19 cellular contexts compared by ENCODE assay signal in genomic region chr1:161008857-161009554, GRCh38. TPM values are rescaled to one million over a fixed set of nuclear protein-coding genes. Genes with fewer than 3 reads are reported as not detected.
DNase-seq lines count a peak whose midpoint lies in the region; ATAC-seq and TF ChIP-seq lines count a peak whose summit lies in the region.
"Had no signal": no experiment of that assay in that cellular context is flagged by ENCODE, and none has a peak within 500 bp of the region (broad histone marks: within the 10 kb centered on the region; RNA-seq: fewer than 3 reads in every experiment).

No MANE protein-coding gene starts in this region.

- ATAC-seq in upper lobe of left lung (ENCODE audit: low FRiP score in 2 of 2), result no peak
- ATAC-seq in GM21360 (IDR thresholded peaks at IDR 0.05; ENCODE audit: unreplicated experiment), result no peak
- ATAC-seq: left cardiac atrium; naive thymus-derived CD8-positive, alpha-beta T cell had no signal

- no peak for TF ChIP-seq POLR2A in breast epithelium (IDR thresholded peaks at IDR 0.05)
- TF ChIP-seq POLR2A in upper lobe of left lung (IDR thresholded peaks at IDR 0.05), result no peak

- POLR2A ChIA-PET in MCF 10A (lab: Yijun Ruan, JAX), result interaction anchor here (0.6 to 7.5 kb wide), 5 partner anchors 12 to 134 kb away, joined by 3 to 74 read pairs (median 4); partner anchors contain the start of gene F11R

- H3K27me3 ChIP-seq in breast epithelium, result no peaks in the 10 kb centered on the region
- H3K27me3 ChIP-seq in adipocyte (replicated peaks; ENCODE audit: control insufficient read depth, insufficient read depth, low read length), result no peaks in the 10 kb centered on the region
- no peaks in the 10 kb centered on the region for H3K27me3 ChIP-seq in liver (ENCODE audit: control insufficient read depth in 4 of 4, insufficient read depth in 4 of 4, low read length in 3 of 4)
- H3K27me3 ChIP-seq in upper lobe of left lung, result no peaks in the 10 kb centered on the region

- H3K9me3 ChIP-seq in breast epithelium, result no peaks in the 10 kb centered on the region
- no peaks in the 10 kb centered on the region for H3K9me3 ChIP-seq in adipocyte (ENCODE audit: control insufficient read depth, low read length)
- H3K9me3 ChIP-seq in liver (ENCODE audit: control insufficient read depth in 4 of 4, low read length in 3 of 4), result no peaks in the 10 kb centered on the region
- no peaks in the 10 kb centered on the region for H3K9me3 ChIP-seq in upper lobe of left lung
- H3K9me3 ChIP-seq: thoracic aorta had no signal

- peak in 2 of 4 donors; percentile 2 to 5 for TF ChIP-seq EP300 in upper lobe of left lung (IDR thresholded peaks at IDR 0.05)

- H3K4me3 Mint-ChIP-seq in MCF 10A (ENCODE audit: unreplicated experiment), result no peak overlapping the region
- H3K4me3 Mint-ChIP-seq: activated CD4-positive, alpha-beta T cell treated with anti-CD3 and anti-CD28 coated beads, Interleukin-2, amount 10 ng/mL, durations not matched to agents 24 days and 14 days; naive thymus-derived CD8-positive, alpha-beta T cell had no signal

- no peak for TF ChIP-seq CTCF in MCF 10A (IDR thresholded peaks at IDR 0.05; ENCODE audit: unreplicated experiment)
- TF ChIP-seq CTCF in breast epithelium (IDR thresholded peaks at IDR 0.05), result no peak
- TF ChIP-seq CTCF in liver (IDR thresholded peaks at IDR 0.05; ENCODE audit: low read depth, low read length, missing input control), result no peak
- TF ChIP-seq CTCF in upper lobe of left lung (IDR thresholded peaks at IDR 0.05), result no peak

- intact Hi-C loops in MCF 10A (cut with micrococcal nuclease), result no loop called here
- intact Hi-C loops in breast epithelium (cut with DNase I; ENCODE audit: low total_unique reads), result no loop called here

- peaks cover 33% of the 10 kb centered on the region for H3K36me3 Mint-ChIP-seq in MCF 10A (ENCODE audit: insufficient read depth, unreplicated experiment)

- H3K4me1 Mint-ChIP-seq in MCF 10A (ENCODE audit: insufficient read depth, unreplicated experiment), result peaks cover 26% of the 10 kb centered on the region

- no peaks in the 10 kb centered on the region for H3K9me3 Mint-ChIP-seq in MCF 10A (ENCODE audit: unreplicated experiment)
- H3K9me3 Mint-ChIP-seq: activated CD4-positive, alpha-beta T cell treated with anti-CD3 and anti-CD28 coated beads, Interleukin-2, amount 10 ng/mL, durations not matched to agents 24 days and 14 days; naive thymus-derived CD8-positive, alpha-beta T cell had no signal

- DNase-seq in MCF 10A (ENCODE audit: unreplicated experiment) (no peak), breast epithelium (ENCODE audit: low spot score in 2 of 2) (no peak), adipocyte (ENCODE audit: low read depth) (peak; percentile 89), upper lobe of left lung (no peak), KG1 (lab: John Stamatoyannopoulos, UW) (no peak), NCI-H2107 treated with DMSO at 0.1 percent for 48 hours (lab: John Stamatoyannopoulos, UW; ENCODE audit: unreplicated experiment) (no peak)
- DNase-seq: ACHN; activated CD4-positive, alpha-beta T cell treated with anti-CD3 and anti-CD28 coated beads, Interleukin-2, amount 10 ng/mL, durations not matched to agents 24 days and 14 days; activated T-cell treated with anti-CD3 and anti-CD28 coated beads, Interleukin-2, amount 50 U/mL, for 48 hours; amniotic stem cell; cortex of kidney; left cardiac atrium; naive thymus-derived CD8-positive, alpha-beta T cell; NCI-H2081; stimulated activated CD4-positive, alpha-beta T cell treated with anti-CD3 and anti-CD28 coated beads, Interleukin-2, amount 100 ng/mL, for 24 hours had no signal

- no peak overlapping the region for H3K4me3 ChIP-seq in breast epithelium
- no peak overlapping the region for H3K4me3 ChIP-seq in adipocyte (ENCODE audit: low read length)
- H3K4me3 ChIP-seq in liver (ENCODE audit: low read depth in 1 of 3, low read length in 3 of 3), result no peak overlapping the region
- H3K4me3 ChIP-seq in upper lobe of left lung, result no peak overlapping the region
- H3K4me3 ChIP-seq: thoracic aorta had no signal

- H3K27ac ChIP-seq in breast epithelium (peak overlapping the region in 1 of 2 donors; percentile 2), liver (ENCODE audit: low read depth in 1 of 2, low read length in 2 of 2) (peak overlapping the region; percentile 28 to 30), upper lobe of left lung (peak overlapping the region; percentile 7 to 65 (median 37))
- H3K27ac ChIP-seq: RWPE1, thoracic aorta had no signal

- H3K36me3 ChIP-seq in breast epithelium (no peaks in the 10 kb centered on the region), adipocyte (ENCODE audit: control insufficient read depth, insufficient read depth, low read length, severe bottlenecking) (no peaks in the 10 kb centered on the region), liver (ENCODE audit: control insufficient read depth in 4 of 4, insufficient read depth in 3 of 4, low read depth in 1 of 4, low read length in 3 of 4) (peaks cover 0 to 4% (median 1%) of the 10 kb centered on the region in 4 donors), upper lobe of left lung (peaks cover 0 to 6% (median 0%) of the 10 kb centered on the region in 4 donors)
- H3K36me3 ChIP-seq: thoracic aorta had no signal

- peaks cover 0 to 6% of the 10 kb centered on the region in 2 donors for H3K4me1 ChIP-seq in breast epithelium
- peaks cover 25% of the 10 kb centered on the region for H3K4me1 ChIP-seq in adipocyte (ENCODE audit: control insufficient read depth, insufficient read depth, low read length)
- H3K4me1 ChIP-seq in liver (ENCODE audit: control insufficient read depth in 4 of 4, insufficient read depth in 4 of 4, low read length in 3 of 4), result peaks cover 3 to 18% (median 11%) of the 10 kb centered on the region in 4 donors
- H3K4me1 ChIP-seq in upper lobe of left lung, result peaks cover 44 to 78% (median 53%) of the 10 kb centered on the region in 4 donors

- H3K27ac Mint-ChIP-seq in MCF 10A (ENCODE audit: low read depth, unreplicated experiment), result peak overlapping the region; percentile 25
- H3K27ac Mint-ChIP-seq: activated CD4-positive, alpha-beta T cell treated with anti-CD3 and anti-CD28 coated beads, Interleukin-2, amount 10 ng/mL, durations not matched to agents 24 days and 14 days had no signal

- no peak for TF ChIP-seq RAD21 in liver (IDR thresholded peaks at IDR 0.05)

- no TSS peak for BruUV-seq in MCF 10A (replicated peaks; lab: Mats Ljungman, UMichigan)

- no peak overlapping the region for H3K9ac ChIP-seq in adipocyte (ENCODE audit: low read length)
- H3K9ac ChIP-seq in liver (ENCODE audit: low read depth in 1 of 2, low read length in 2 of 2), result no peak overlapping the region

- CTCF ChIA-PET in MCF 10A (lab: Yijun Ruan, JAX), result interaction anchor here (0.5 to 2.3 kb wide), 3 partner anchors 11 to 200 kb away, joined by 3 to 19 read pairs (median 3); partner anchors contain the start of gene F11R

- 72% methylated on average over 5 of the region's 5 CpGs for WGBS in liver
- WGBS in upper lobe of left lung, 2 donors, result 69 to 70% methylated on average over 5 of the region's 5 CpGs

- no peaks in the 10 kb centered on the region for H3K27me3 Mint-ChIP-seq in MCF 10A (ENCODE audit: insufficient read depth, unreplicated experiment)
- H3K27me3 Mint-ChIP-seq: activated CD4-positive, alpha-beta T cell treated with anti-CD3 and anti-CD28 coated beads, Interleukin-2, amount 10 ng/mL, durations not matched to agents 24 days and 14 days; naive thymus-derived CD8-positive, alpha-beta T cell had no signal

TF ChIP-seq in liver, 16 proteins besides CTCF, POLR2A, EP300 and RAD21:
- TF ChIP-seq MAX (IDR thresholded peaks at IDR 0.05) (no peak), HNF4A (conservative IDR thresholded peaks at IDR 0.05) (peak in 1 of 2 donors; percentile 20), RXRA (IDR thresholded peaks at IDR 0.05) (peak in 1 of 2 donors; percentile 29)

RNA-seq across cellular contexts. Expression of gene F11R, which starts 11.9 kb away (rescaled TPM):
- total RNA-seq in MCF 10A (2022) (73.6 and 76.8 TPM in 2 replicates), breast epithelium (10 to 100 TPM; 41.1 to 74.3 (median 48.8) TPM), liver (10 to 100 TPM; 45.9 to 80.4 TPM), upper lobe of left lung (100 to 1,000 TPM in 5 of 6 donors, 10 to 100 TPM in 1; 99.0 to 209 (median 172) TPM)
- 10 to 100 TPM; 25.8 to 45.3 TPM for polyA plus RNA-seq in liver

RNA-seq across cellular contexts. Expression of gene TSTD1, which starts 29.8 kb away (rescaled TPM):
- total RNA-seq in MCF 10A (2022) (35.2 and 48.0 TPM in 2 replicates), breast epithelium (100 to 1,000 TPM in 2 of 3 donors, 10 to 100 TPM in 1; 57.3 to 217 (median 109) TPM), liver (10 to 100 TPM; 10.9 to 23.6 TPM), upper lobe of left lung (100 to 1,000 TPM in 4 of 6 donors, 10 to 100 TPM in 2; 56.2 to 170 (median 113) TPM)
- polyA plus RNA-seq in liver, result 10 to 100 TPM; 45.9 to 67.5 TPM

RNA-seq across cellular contexts. Expression of gene USF1, which starts 36.8 kb away (rescaled TPM):
- 48.8 and 52.8 TPM in 2 replicates for total RNA-seq in MCF 10A (2022)
- total RNA-seq in breast epithelium, result 10 to 100 TPM; 64.5 to 70.8 (median 64.6) TPM
- 10 to 100 TPM; 29.8 to 43.5 TPM for total RNA-seq in liver
- polyA plus RNA-seq in liver, result 10 to 100 TPM; 19.2 to 24.5 TPM
- 100 to 1,000 TPM in 1 of 6 donors, 10 to 100 TPM in 5; 78.2 to 151 (median 84.2) TPM for total RNA-seq in upper lobe of left lung

RNA-seq across cellular contexts. Expression of gene ITLN2, which starts 54.4 kb away (rescaled TPM):
- 0.27 TPM in 1 of 2 replicates, not detected in the other for total RNA-seq in MCF 10A (2022)
- total RNA-seq in breast epithelium, result 10 to 100 TPM in 1 of 3 donors, not detected in 2; 10.7 TPM
- total RNA-seq in liver, result under 1 TPM in 1 of 2 donors, not detected in 1; 0.50 TPM
- polyA plus RNA-seq in liver, result under 1 TPM in 1 of 2 donors, not detected in 1; 0.12 TPM
- 10 to 100 TPM; 21.4 to 63.8 (median 38.8) TPM for total RNA-seq in upper lobe of left lung
- total RNA-seq: activated CD4-positive, alpha-beta T cell treated with anti-CD3 and anti-CD28 coated beads, Interleukin-2, amount 10 ng/mL, durations not matched to agents 24 days and 14 days; naive thymus-derived CD8-positive, alpha-beta T cell had no signal
- polyA plus RNA-seq: naive thymus-derived CD8-positive, alpha-beta T cell had no signal
